Comparison of ENCODE assay signal across 20 cellular contexts in the genomic region with DNA sequence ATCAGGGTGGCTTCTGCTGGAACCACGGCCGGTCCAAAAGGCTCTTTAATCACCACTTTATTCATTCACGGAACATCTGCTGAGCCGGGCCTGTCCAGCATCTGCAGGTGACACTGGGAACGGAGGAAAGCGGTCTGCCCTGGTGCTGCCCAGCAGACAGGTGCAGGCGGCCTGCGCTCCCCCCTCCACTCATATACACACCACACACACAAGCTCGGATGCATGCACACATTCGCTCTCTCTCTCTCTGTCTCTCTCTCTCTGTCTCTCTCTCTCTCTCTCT.
"Had no signal": no experiment of that assay in that cellular context is flagged by ENCODE, and none has a peak within 500 bp of the region (broad histone marks: within the 10 kb centered on the region; RNA-seq: fewer than 3 reads in every experiment).

No MANE protein-coding gene starts in this region.

- H3K27me3 Mint-ChIP-seq: activated CD4-positive, alpha-beta memory T cell treated with anti-CD3 and anti-CD28 coated beads for 36 hours; activated naive CD4-positive, alpha-beta T cell treated with anti-CD3 and anti-CD28 coated beads, Interleukin-2, amount 10 ng/mL, durations not matched to agents 7 days and 5 days; stimulated activated naive CD8-positive, alpha-beta T cell treated with anti-CD3 and anti-CD28 coated beads, Interleukin-15, Interleukin-2, amounts not matched to agents 100 ng/mL and 50 ng/mL, for 24 hours had no signal

- H3K9me3 ChIP-seq: esophagus squamous epithelium, heart right ventricle, pancreas, thyroid gland, upper lobe of right lung had no signal

- H3K27ac Mint-ChIP-seq: activated CD4-positive, alpha-beta memory T cell treated with anti-CD3 and anti-CD28 coated beads for 36 hours; activated naive CD4-positive, alpha-beta T cell treated with anti-CD3 and anti-CD28 coated beads, Interleukin-2, amount 10 ng/mL, durations not matched to agents 7 days and 5 days; activated T-cell treated with anti-CD3 and anti-CD28 coated beads, Interleukin-2, amount 50 U/mL, for 72 hours; endodermal cell; memory B cell; nephron; stimulated activated naive CD8-positive, alpha-beta T cell treated with anti-CD3 and anti-CD28 coated beads, Interleukin-15, Interleukin-2, amounts not matched to agents 100 ng/mL and 50 ng/mL, for 24 hours had no signal

- H3K4me1 Mint-ChIP-seq: activated naive CD4-positive, alpha-beta T cell treated with anti-CD3 and anti-CD28 coated beads, Interleukin-2, amount 10 ng/mL, durations not matched to agents 7 days and 5 days; endodermal cell had no signal

- DNase-seq: activated CD4-positive, alpha-beta memory T cell treated with anti-CD3 and anti-CD28 coated beads for 36 hours; activated CD4-positive, alpha-beta T cell treated with anti-CD3 and anti-CD28 coated beads for 48 hours; activated effector memory CD4-positive, alpha-beta T cell treated with Interleukin-2 at 50 U/mL for 16 hours; activated naive CD4-positive, alpha-beta T cell treated with anti-CD3 and anti-CD28 coated beads, Interleukin-2, amount 10 ng/mL, durations not matched to agents 7 days and 5 days; activated T-cell treated with anti-CD3 and anti-CD28 coated beads, Interleukin-2, amount 50 U/mL, for 72 hours; amygdala; cortex of kidney; endodermal cell; esophagus squamous epithelium; heart right ventricle; left colon; right cardiac atrium; stimulated activated CD4-positive, alpha-beta T cell treated with anti-CD3 and anti-CD28 coated beads, Interleukin-1b, Interleukin-23, amount 100 ng/mL, for 48 hours; substantia nigra; thyroid gland had no signal

- H3K27me3 ChIP-seq: pancreas, thyroid gland had no signal

- H3K4me1 ChIP-seq: heart right ventricle, pancreas, thyroid gland, upper lobe of right lung had no signal

- H3K36me3 Mint-ChIP-seq: activated CD4-positive, alpha-beta memory T cell treated with anti-CD3 and anti-CD28 coated beads for 36 hours; activated naive CD4-positive, alpha-beta T cell treated with anti-CD3 and anti-CD28 coated beads, Interleukin-2, amount 10 ng/mL, durations not matched to agents 7 days and 5 days; memory B cell had no signal

- H3K4me3 ChIP-seq: esophagus squamous epithelium, heart right ventricle, pancreas, thyroid gland, upper lobe of right lung had no signal

- H3K36me3 ChIP-seq: esophagus squamous epithelium, heart right ventricle, pancreas, thyroid gland, upper lobe of right lung had no signal

- H3K9me3 Mint-ChIP-seq: activated CD4-positive, alpha-beta memory T cell treated with anti-CD3 and anti-CD28 coated beads for 36 hours; activated naive CD4-positive, alpha-beta T cell treated with anti-CD3 and anti-CD28 coated beads, Interleukin-2, amount 10 ng/mL, durations not matched to agents 7 days and 5 days; activated T-cell treated with anti-CD3 and anti-CD28 coated beads, Interleukin-2, amount 50 U/mL, for 72 hours; nephron; stimulated activated naive CD8-positive, alpha-beta T cell treated with anti-CD3 and anti-CD28 coated beads, Interleukin-15, Interleukin-2, amounts not matched to agents 100 ng/mL and 50 ng/mL, for 24 hours had no signal

- H3K27ac ChIP-seq: esophagus squamous epithelium, heart right ventricle, pancreas, thyroid gland, upper lobe of right lung had no signal

- H3K4me3 Mint-ChIP-seq: activated CD4-positive, alpha-beta memory T cell treated with anti-CD3 and anti-CD28 coated beads for 36 hours; activated naive CD4-positive, alpha-beta T cell treated with anti-CD3 and anti-CD28 coated beads, Interleukin-2, amount 10 ng/mL, durations not matched to agents 7 days and 5 days; activated T-cell treated with anti-CD3 and anti-CD28 coated beads, Interleukin-2, amount 50 U/mL, for 72 hours; endodermal cell; memory B cell; nephron; stimulated activated naive CD8-positive, alpha-beta T cell treated with anti-CD3 and anti-CD28 coated beads, Interleukin-15, Interleukin-2, amounts not matched to agents 100 ng/mL and 50 ng/mL, for 24 hours had no signal

- ATAC-seq: activated T-cell treated with anti-CD3 and anti-CD28 coated beads, Interleukin-2, amount 50 U/mL, for 72 hours; heart right ventricle; left colon; pancreas; right cardiac atrium; upper lobe of right lung had no signal
